In genomic region chr7:38107486-38107893, GRCh38 we compare ENCODE assay signal across 8 cellular contexts.
DNase-seq lines count a peak whose midpoint lies in the region; ATAC-seq and TF ChIP-seq lines count a peak whose summit lies in the region.

No MANE protein-coding gene starts in this region.

- CTCF ChIA-PET in WTC11 (lab: Charles Lee): interaction anchor here (0.7 to 3.6 kb wide), 6 partner anchors 108 to 267 kb away, joined by 4 to 23 read pairs (median 11); no protein-coding TSS in a partner anchor

- H3K9me3 Mint-ChIP-seq in WTC11: no peaks in the 10 kb centered on the region

- TF ChIP-seq CTCF in WTC11 (IDR thresholded peaks at IDR 0.05): peak; percentile 74

- no peak overlapping the region for H3K4me3 Mint-ChIP-seq in WTC11

- no peak overlapping the region for H3K27ac Mint-ChIP-seq in WTC11

- ATAC-seq in HG02884 (IDR thresholded peaks at IDR 0.05; ENCODE audit: unreplicated experiment): peak; percentile 77
- peak; percentile 94 for ATAC-seq in WTC11

- H3K27me3 Mint-ChIP-seq in WTC11 (ENCODE audit: low read depth): no peaks in the 10 kb centered on the region

- 0 out of 2 replicates have a peak, but pooled peaks cover 7% of the 10 kb centered on the region for H3K4me1 Mint-ChIP-seq in WTC11

- DNase-seq in NK-92 treated with Interleukin-12 subunit alpha and Interleukin-12 subunit beta, amount 100 ng/mL, for 24 hours (lab: John Stamatoyannopoulos, UW): peak; percentile 40
- no peak for DNase-seq in NK-92 (lab: John Stamatoyannopoulos, UW; ENCODE audit: unreplicated experiment)
- DNase-seq in NCI-H2107 (lab: John Stamatoyannopoulos, UW): peak; percentile 73
- DNase-seq in WTC11 (ENCODE audit: low spot score): peak; percentile 81
- peak in 40 of 61 donors; percentile 0 to 70 (median 19) for DNase-seq in caudate nucleus (lab: John Stamatoyannopoulos, UW)
- DNase-seq in kidney glomerular epithelial cell (lab: John Stamatoyannopoulos, UW): peak; percentile 46
- DNase-seq in stimulated activated CD4-positive, alpha-beta T cell treated with anti-CD3 and anti-CD28 coated beads, Interleukin-4, amount 100 ng/mL, for 1 hour: peak; percentile 60

- POLR2A ChIA-PET in WTC11 (lab: Charles Lee): no interaction called here

- no peaks in the 10 kb centered on the region for H3K36me3 Mint-ChIP-seq in WTC11

- no peak overlapping the region for H3K27ac ChIP-seq in caudate nucleus (ENCODE audit: low read depth, low read length)

TF ChIP-seq in WTC11, 78 proteins besides CTCF, POLR2A, EP300 and RAD21:
- TF ChIP-seq, protein P1, sequence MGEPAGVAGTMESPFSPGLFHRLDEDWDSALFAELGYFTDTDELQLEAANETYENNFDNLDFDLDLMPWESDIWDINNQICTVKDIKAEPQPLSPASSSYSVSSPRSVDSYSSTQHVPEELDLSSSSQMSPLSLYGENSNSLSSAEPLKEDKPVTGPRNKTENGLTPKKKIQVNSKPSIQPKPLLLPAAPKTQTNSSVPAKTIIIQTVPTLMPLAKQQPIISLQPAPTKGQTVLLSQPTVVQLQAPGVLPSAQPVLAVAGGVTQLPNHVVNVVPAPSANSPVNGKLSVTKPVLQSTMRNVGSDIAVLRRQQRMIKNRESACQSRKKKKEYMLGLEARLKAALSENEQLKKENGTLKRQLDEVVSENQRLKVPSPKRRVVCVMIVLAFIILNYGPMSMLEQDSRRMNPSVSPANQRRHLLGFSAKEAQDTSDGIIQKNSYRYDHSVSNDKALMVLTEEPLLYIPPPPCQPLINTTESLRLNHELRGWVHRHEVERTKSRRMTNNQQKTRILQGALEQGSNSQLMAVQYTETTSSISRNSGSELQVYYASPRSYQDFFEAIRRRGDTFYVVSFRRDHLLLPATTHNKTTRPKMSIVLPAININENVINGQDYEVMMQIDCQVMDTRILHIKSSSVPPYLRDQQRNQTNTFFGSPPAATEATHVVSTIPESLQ (CRISPR knock-in tag; IDR thresholded peaks at IDR 0.05): no peak
- TF ChIP-seq ZNF317 (CRISPR knock-in tag; IDR thresholded peaks at IDR 0.05; ENCODE audit: borderline replicate concordance, low read depth) (no peak), NFATC4 (CRISPR knock-in tag; IDR thresholded peaks at IDR 0.05) (no peak), SP1 (CRISPR knock-in tag; conservative IDR thresholded peaks at IDR 0.05) (no peak), RELA (CRISPR knock-in tag; IDR thresholded peaks at IDR 0.05; ENCODE audit: borderline replicate concordance) (no peak), CBFB (CRISPR knock-in tag; IDR thresholded peaks at IDR 0.05; ENCODE audit: low read depth) (no peak)
- TF ChIP-seq, protein P2, sequence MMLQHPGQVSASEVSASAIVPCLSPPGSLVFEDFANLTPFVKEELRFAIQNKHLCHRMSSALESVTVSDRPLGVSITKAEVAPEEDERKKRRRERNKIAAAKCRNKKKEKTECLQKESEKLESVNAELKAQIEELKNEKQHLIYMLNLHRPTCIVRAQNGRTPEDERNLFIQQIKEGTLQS (CRISPR knock-in tag; conservative IDR thresholded peaks at IDR 0.05): no peak
